In the genomic region with DNA sequence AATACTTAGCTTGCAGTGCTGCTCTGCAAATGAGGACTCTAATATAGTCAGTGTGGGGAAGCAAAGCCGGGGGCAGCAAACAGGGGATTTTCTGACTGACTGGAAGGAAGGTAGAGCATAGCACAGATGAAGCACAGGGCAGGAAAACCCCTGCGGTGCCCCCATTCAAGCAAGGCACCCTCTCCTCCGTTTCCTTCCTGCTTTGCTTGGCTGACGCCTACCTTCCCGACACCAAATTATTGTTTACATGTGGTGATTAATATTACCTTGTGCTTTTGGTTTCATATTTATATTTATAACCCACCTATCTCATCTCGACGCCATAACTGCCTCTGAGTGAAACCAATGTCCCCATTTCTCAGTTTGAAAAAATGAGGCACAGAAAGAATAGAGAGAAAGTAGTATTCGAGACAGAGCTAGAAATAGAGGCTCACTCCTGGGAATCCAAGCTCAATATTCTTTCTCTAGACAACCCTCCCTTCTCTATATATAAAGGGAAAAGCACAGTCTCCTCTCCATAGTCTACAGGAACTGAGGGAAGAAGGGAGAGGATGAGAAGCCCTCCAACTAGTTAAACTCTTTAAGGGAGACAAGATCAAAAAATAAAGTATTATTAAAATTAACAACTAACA, we compare ENCODE assay signal across 1 cellular context.
TF ChIP-seq lines count a peak whose summit lies in the region.

No MANE protein-coding gene starts in this region.

TF ChIP-seq in WTC11, 78 proteins besides CTCF, POLR2A, EP300 and RAD21 (continued from another document):
- TF ChIP-seq, protein P1, sequence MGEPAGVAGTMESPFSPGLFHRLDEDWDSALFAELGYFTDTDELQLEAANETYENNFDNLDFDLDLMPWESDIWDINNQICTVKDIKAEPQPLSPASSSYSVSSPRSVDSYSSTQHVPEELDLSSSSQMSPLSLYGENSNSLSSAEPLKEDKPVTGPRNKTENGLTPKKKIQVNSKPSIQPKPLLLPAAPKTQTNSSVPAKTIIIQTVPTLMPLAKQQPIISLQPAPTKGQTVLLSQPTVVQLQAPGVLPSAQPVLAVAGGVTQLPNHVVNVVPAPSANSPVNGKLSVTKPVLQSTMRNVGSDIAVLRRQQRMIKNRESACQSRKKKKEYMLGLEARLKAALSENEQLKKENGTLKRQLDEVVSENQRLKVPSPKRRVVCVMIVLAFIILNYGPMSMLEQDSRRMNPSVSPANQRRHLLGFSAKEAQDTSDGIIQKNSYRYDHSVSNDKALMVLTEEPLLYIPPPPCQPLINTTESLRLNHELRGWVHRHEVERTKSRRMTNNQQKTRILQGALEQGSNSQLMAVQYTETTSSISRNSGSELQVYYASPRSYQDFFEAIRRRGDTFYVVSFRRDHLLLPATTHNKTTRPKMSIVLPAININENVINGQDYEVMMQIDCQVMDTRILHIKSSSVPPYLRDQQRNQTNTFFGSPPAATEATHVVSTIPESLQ (CRISPR knock-in tag; IDR thresholded peaks at IDR 0.05): no peak
- TF ChIP-seq FOXP1 (CRISPR knock-in tag; IDR thresholded peaks at IDR 0.05; ENCODE audit: borderline replicate concordance) (no peak), RELA (CRISPR knock-in tag; IDR thresholded peaks at IDR 0.05; ENCODE audit: borderline replicate concordance) (no peak), CREM (CRISPR knock-in tag; IDR thresholded peaks at IDR 0.05) (no peak), TEAD1 (CRISPR knock-in tag; IDR thresholded peaks at IDR 0.05) (no peak)
- TF ChIP-seq, protein P2, sequence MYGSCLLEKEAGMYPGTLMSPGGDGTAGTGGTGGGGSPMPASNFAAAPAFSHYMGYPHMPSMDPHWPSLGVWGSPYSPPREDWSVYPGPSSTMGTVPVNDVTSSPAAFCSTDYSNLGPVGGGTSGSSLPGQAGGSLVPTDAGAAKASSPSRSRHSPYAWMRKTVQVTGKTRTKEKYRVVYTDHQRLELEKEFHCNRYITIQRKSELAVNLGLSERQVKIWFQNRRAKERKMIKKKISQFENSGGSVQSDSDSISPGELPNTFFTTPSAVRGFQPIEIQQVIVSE (CRISPR knock-in tag; IDR thresholded peaks at IDR 0.05; ENCODE audit: borderline replicate concordance): no peak
